Comparison of ENCODE assay signal across 8 cellular contexts in the genomic region with DNA sequence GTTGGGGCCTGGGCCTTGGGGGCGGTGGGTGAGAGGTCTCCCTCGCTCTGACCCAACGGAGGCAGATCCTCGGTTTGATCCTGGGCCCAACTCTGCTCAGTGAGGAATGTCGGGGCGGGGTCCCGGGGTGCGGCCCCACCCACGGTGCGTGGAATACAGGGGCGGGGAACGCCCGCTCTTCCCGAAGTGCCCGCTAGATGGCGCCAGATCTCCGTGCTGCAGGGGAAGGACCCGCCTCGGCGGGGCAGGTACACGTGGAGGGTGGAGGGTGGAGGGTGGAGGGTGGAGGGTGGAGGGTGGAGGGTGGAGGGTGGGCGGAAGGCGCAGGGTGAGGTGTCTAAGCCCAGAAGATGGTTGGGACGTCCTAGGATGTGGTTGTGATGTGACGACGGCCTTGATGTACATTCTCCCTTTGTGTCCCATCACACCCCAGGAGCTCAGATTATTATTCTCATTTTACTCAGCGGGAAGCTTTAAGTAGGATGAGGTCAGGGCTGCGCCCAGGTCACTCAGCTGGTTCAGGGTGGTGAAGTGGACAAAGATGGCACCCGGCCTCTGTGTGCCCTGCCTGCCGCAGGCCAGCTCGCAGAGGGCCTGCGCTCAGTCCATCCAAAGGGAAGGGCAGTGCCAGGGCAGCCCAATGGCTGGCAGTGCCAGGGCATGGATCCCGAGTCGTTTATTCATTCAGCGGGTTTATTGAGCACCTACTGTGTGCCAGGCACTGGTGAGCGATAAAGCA.
DNase-seq lines count a peak whose midpoint lies in the region; ATAC-seq and FAIRE-seq lines count a peak whose summit lies in the region.

No MANE protein-coding gene starts in this region.

- no peaks in the 10 kb centered on the region for H3K27me3 ChIP-seq in ACC112 (ENCODE audit: insufficient read depth, low read length)

- H3K4me3 ChIP-seq in ACC112 (ENCODE audit: low read depth, low read length), result peak overlapping the region; percentile 25; the same call in 1 of the 2 replicates

- peak; percentile 69 for ATAC-seq in HG03025 (IDR thresholded peaks at IDR 0.05; ENCODE audit: low FRiP score, unreplicated experiment)

- FAIRE-seq in GM18507 (lab: Jason Lieb, UNC), result peak; percentile 75

- no peak overlapping the region for H2AFZ ChIP-seq in ACC112 (ENCODE audit: low read length, unreplicated experiment)

- no peaks in the 10 kb centered on the region for H3K79me2 ChIP-seq in ACC112 (ENCODE audit: control insufficient read depth, insufficient read depth, low read length, unreplicated experiment)

- DNase-seq in GM18507 (ENCODE audit: extremely low spot score, insufficient read length, low read depth), result peak; percentile 76
- peak; percentile 29 for DNase-seq in NCI-H345 treated with DMSO at 0.1 percent for 48 hours (lab: John Stamatoyannopoulos, UW; ENCODE audit: unreplicated experiment)
- peak; percentile 86 to 90 for DNase-seq in activated CD4-positive, alpha-beta T cell treated with anti-CD3 and anti-CD28 coated beads, Interleukin-2, amount 50 U/mL, for 4 hours
- DNase-seq in dedifferentiated amniotic fluid mesenchymal stem cell (ENCODE audit: extremely low spot score), result peak; percentile 31
- DNase-seq in medulla oblongata (ENCODE audit: extremely low spot score), result peak; percentile 70
- DNase-seq in stimulated activated CD8-positive, alpha-beta memory T cell treated with anti-CD3 and anti-CD28 coated beads, Interleukin-15, amount 100 ng/mL, for 4 hours (ENCODE audit: low read depth in 2 of 2), result peak; percentile 66 to 69

- H3K27ac ChIP-seq in ACC112 (ENCODE audit: low read depth, low read length), result no peak overlapping the region

- no peaks in the 10 kb centered on the region for H3K36me3 ChIP-seq in ACC112 (ENCODE audit: insufficient read depth, low read length)

- peaks cover 6% of the 10 kb centered on the region for H3K4me1 ChIP-seq in ACC112 (ENCODE audit: control insufficient read depth, insufficient read depth, low read length, unreplicated experiment)

Comparison
In these comparisons a context has a peak if more than half of its experiments do, and no peak if none do; other contexts are left out.
1. DNase-seq: peak in every context shown above with its lines; median percentile 88 in activated CD4-positive, alpha-beta T cell treated with anti-CD3 and anti-CD28 coated beads, Interleukin-2, amount 50 U/mL, for 4 hours; 76 in GM18507; 70 in medulla oblongata; 68 in stimulated activated CD8-positive, alpha-beta memory T cell treated with anti-CD3 and anti-CD28 coated beads, Interleukin-15, amount 100 ng/mL, for 4 hours; 31 in dedifferentiated amniotic fluid mesenchymal stem cell; 29 in NCI-H345 treated with DMSO at 0.1 percent for 48 hours.